11 cellular contexts compared by ENCODE assay signal in genomic region chr6:1605822-1606532, GRCh38. TPM values are rescaled to one million over a fixed set of nuclear protein-coding genes. Genes with fewer than 3 reads are reported as not detected.
A peak's percentile ranks its signal among the peaks of the same experiment; 100 is the strongest.
DNase-seq lines count a peak whose midpoint lies in the region; ATAC-seq and TF ChIP-seq lines count a peak whose summit lies in the region.
"Had no signal": no experiment of that assay in that cellular context is flagged by ENCODE, and none has a peak within 500 bp of the region (broad histone marks: within the 10 kb centered on the region; RNA-seq: fewer than 3 reads in every experiment).

No MANE protein-coding gene starts in this region.

- no peak for TF ChIP-seq CTCF in GM13977 (IDR thresholded peaks at IDR 0.05; ENCODE audit: extremely low read depth, insufficient read depth, missing control alignments)
- TF ChIP-seq CTCF in astrocyte of the spinal cord (IDR thresholded peaks at IDR 0.05; ENCODE audit: low read depth, low read length) = no peak
- no peak for TF ChIP-seq CTCF in transverse colon (IDR thresholded peaks at IDR 0.05)
- no peak for TF ChIP-seq CTCF in adrenal gland (IDR thresholded peaks at IDR 0.05)

- no peaks in the 10 kb centered on the region for H3K9me3 ChIP-seq in CD4-positive, CD25-positive, alpha-beta regulatory T cell (ENCODE audit: control insufficient read depth in 2 of 2, low read length in 2 of 2)
- H3K9me3 ChIP-seq in naive thymus-derived CD4-positive, alpha-beta T cell (ENCODE audit: control insufficient read depth in 2 of 3, low read length in 3 of 3) = no peaks in the 10 kb centered on the region
- no peaks in the 10 kb centered on the region for H3K9me3 ChIP-seq in transverse colon
- H3K9me3 ChIP-seq in adrenal gland (replicated peaks in 1 of 3) = no peaks in the 10 kb centered on the region
- H3K9me3 ChIP-seq: thyroid gland had no signal

- POLR2A ChIA-PET in naive thymus-derived CD4-positive, alpha-beta T cell (lab: Charles Lee) = interaction anchor here (0.9 kb wide), 1 partner anchor 1028 kb away, joined by 3 read pairs; no protein-coding TSS in a partner anchor

- H3K27ac Mint-ChIP-seq in CD4-positive, CD25-positive, alpha-beta regulatory T cell = no peak overlapping the region
- peak overlapping the region in 1 of 9 donors; percentile 73 for H3K27ac Mint-ChIP-seq in naive thymus-derived CD4-positive, alpha-beta T cell

- peaks cover 58% of the 10 kb centered on the region for H3K4me1 ChIP-seq in CD4-positive, CD25-positive, alpha-beta regulatory T cell (ENCODE audit: control insufficient read depth, insufficient read depth, low read length, poor library complexity, severe bottlenecking)
- peaks cover 15 to 35% of the 10 kb centered on the region in 2 donors for H3K4me1 ChIP-seq in naive thymus-derived CD4-positive, alpha-beta T cell (ENCODE audit: control insufficient read depth in 2 of 2, insufficient read depth in 2 of 2, low read length in 2 of 2)
- H3K4me1 ChIP-seq in transverse colon (peaks cover 16 to 57% (median 40%) of the 10 kb centered on the region in 4 donors), adrenal gland (replicated peaks in 1 of 2) (peaks cover 0 to 18% of the 10 kb centered on the region in 2 donors)

- peaks cover 24% of the 10 kb centered on the region for H3K27me3 ChIP-seq in CD4-positive, CD25-positive, alpha-beta regulatory T cell (ENCODE audit: control insufficient read depth, insufficient read depth, low read length)
- peaks cover 8 to 26% of the 10 kb centered on the region in 2 donors for H3K27me3 ChIP-seq in naive thymus-derived CD4-positive, alpha-beta T cell (ENCODE audit: control insufficient read depth in 2 of 2, insufficient read depth in 2 of 2, low read length in 2 of 2)
- H3K27me3 ChIP-seq in transverse colon (peaks cover 92% of the 10 kb centered on the region), adrenal gland (peaks cover 68% of the 10 kb centered on the region)

- intact Hi-C loops in naive thymus-derived CD4-positive, alpha-beta T cell (cut with micrococcal nuclease) = loop anchor here (1.0 to 10.0 kb wide), 5 partner anchors 225 to 1459 kb away; partner anchors contain the start of genes GMDS (in 1 of the 2) and RIPK1 (in 1 of the 2)
- intact Hi-C loops in transverse colon (cut with DNase I; ENCODE audit: low total_unique reads) (loop anchor here (10.0 kb wide), 2 partner anchors 499 to 839 kb away; no protein-coding TSS in a partner anchor), adrenal gland (cut with DNase I) (loop anchor here in 1 of 2 donors (5.0 to 10.0 kb wide), 4 partner anchors 79 to 746 kb away; no protein-coding TSS in a partner anchor)

- no peaks in the 10 kb centered on the region for H3K36me3 ChIP-seq in CD4-positive, CD25-positive, alpha-beta regulatory T cell (ENCODE audit: control insufficient read depth, insufficient read depth, low read length)
- no peaks in the 10 kb centered on the region for H3K36me3 ChIP-seq in naive thymus-derived CD4-positive, alpha-beta T cell (ENCODE audit: control insufficient read depth in 2 of 3, insufficient read depth in 3 of 3, low read length in 3 of 3)
- H3K36me3 ChIP-seq in transverse colon (no peaks in the 10 kb centered on the region), adrenal gland (replicated peaks in 1 of 2) (no peaks in the 10 kb centered on the region)
- H3K36me3 ChIP-seq: thyroid gland had no signal

- TF ChIP-seq POLR2A in transverse colon (IDR thresholded peaks at IDR 0.05) (no peak), adrenal gland (IDR thresholded peaks at IDR 0.05) (no peak)

- in situ Hi-C loops in GM13977 (cut with MboI; ENCODE audit: low pct_unique_long_range_greater_than_20kb, low sequenced_read_pairs, unreplicated experiment) (loop anchor here (25.0 kb wide), 1 partner anchor 506 kb away; no protein-coding TSS in a partner anchor), astrocyte of the spinal cord (cut with HindIII; ENCODE audit: low sequenced_read_pairs) (no loop called here), transverse colon (cut with MboI; ENCODE audit: low pct_ligation_motif_present in 1 of 4, low pct_unique_long_range_greater_than_20kb in 1 of 4, low sequenced_read_pairs in 3 of 4) (no loop called here)

- TF ChIP-seq EP300 in transverse colon (IDR thresholded peaks at IDR 0.05; ENCODE audit: low read depth) = no peak

- H3K4me3 Mint-ChIP-seq in CD4-positive, CD25-positive, alpha-beta regulatory T cell = peak overlapping the region; percentile 3 to 62 (median 42)
- peak overlapping the region in 9 of 10 donors; percentile 58 to 79 (median 74) for H3K4me3 Mint-ChIP-seq in naive thymus-derived CD4-positive, alpha-beta T cell

- no peak for DNase-seq in CD4-positive, CD25-positive, alpha-beta regulatory T cell
- DNase-seq in GM13977 (ENCODE audit: low spot score) (peak; percentile 40), astrocyte of the spinal cord (ENCODE audit: low read depth, low spot score) (peak; percentile 14), transverse colon (no peak), NCI-H2107 (lab: John Stamatoyannopoulos, UW) (no peak), adrenal gland (no peak)
- no peak for DNase-seq in naive thymus-derived CD4-positive, alpha-beta T cell
- DNase-seq: SIG-M5; stimulated activated CD4-positive, alpha-beta T cell treated with anti-CD3 and anti-CD28 coated beads, Interleukin-2, amount 100 ng/mL, for 24 hours; thyroid gland had no signal

- 13 to 60% methylated on average over 1 to 20 of the region's 20 CpGs for WGBS in transverse colon (ENCODE audit: low coverage in 1 of 2), 2 donors
- 60 to 71% (median 65%) methylated on average over 20 of the region's 20 CpGs for WGBS in adrenal gland, 4 donors

- ATAC-seq in CD4-positive, CD25-positive, alpha-beta regulatory T cell (ENCODE audit: low read depth in 2 of 2) = no peak
- ATAC-seq in naive thymus-derived CD4-positive, alpha-beta T cell = no peak
- no peak for ATAC-seq in GM21529 (IDR thresholded peaks at IDR 0.05; ENCODE audit: unreplicated experiment)

- H3K27ac ChIP-seq in CD4-positive, CD25-positive, alpha-beta regulatory T cell (ENCODE audit: insufficient read depth, low read length, poor library complexity, severe bottlenecking) = no peak overlapping the region
- H3K27ac ChIP-seq in naive thymus-derived CD4-positive, alpha-beta T cell (ENCODE audit: low read depth, low read length) = no peak overlapping the region
- H3K27ac ChIP-seq in transverse colon (no peak overlapping the region), adrenal gland (no peak overlapping the region)
- H3K27ac ChIP-seq: thyroid gland had no signal

- CTCF ChIA-PET in naive thymus-derived CD4-positive, alpha-beta T cell (lab: Charles Lee) = interaction anchor here (1.9 to 4.1 kb wide), 3 partner anchors 21 to 1028 kb away, joined by 7 to 14 read pairs (median 7); no protein-coding TSS in a partner anchor

- peaks cover 74% of the 10 kb centered on the region for H3K27me3 Mint-ChIP-seq in CD4-positive, CD25-positive, alpha-beta regulatory T cell
- H3K27me3 Mint-ChIP-seq in naive thymus-derived CD4-positive, alpha-beta T cell = peaks cover 62 to 73% (median 67%) of the 10 kb centered on the region in 5 donors

- H3K36me3 Mint-ChIP-seq in CD4-positive, CD25-positive, alpha-beta regulatory T cell = no peaks in the 10 kb centered on the region
- H3K36me3 Mint-ChIP-seq in naive thymus-derived CD4-positive, alpha-beta T cell = no peaks in the 10 kb centered on the region

- peaks cover 0 to 3% (median 0%) of the 10 kb centered on the region in 7 donors for H3K9me3 Mint-ChIP-seq in CD4-positive, CD25-positive, alpha-beta regulatory T cell
- peaks cover 0 to 3% (median 0%) of the 10 kb centered on the region in 11 donors for H3K9me3 Mint-ChIP-seq in naive thymus-derived CD4-positive, alpha-beta T cell

- H3K4me3 ChIP-seq in CD4-positive, CD25-positive, alpha-beta regulatory T cell (ENCODE audit: low read depth, low read length) = no peak overlapping the region
- H3K4me3 ChIP-seq in astrocyte of the spinal cord (ENCODE audit: low read depth, low read length) (no peak overlapping the region), transverse colon (no peak overlapping the region), adrenal gland (no peak overlapping the region)
- H3K4me3 ChIP-seq in naive thymus-derived CD4-positive, alpha-beta T cell (ENCODE audit: low read length) = no peak overlapping the region
- H3K4me3 ChIP-seq: thyroid gland had no signal

- H3K4me1 Mint-ChIP-seq in CD4-positive, CD25-positive, alpha-beta regulatory T cell = peaks cover 14 to 43% (median 29%) of the 10 kb centered on the region in 4 donors
- peaks cover 25 to 46% (median 40%) of the 10 kb centered on the region in 7 donors for H3K4me1 Mint-ChIP-seq in naive thymus-derived CD4-positive, alpha-beta T cell

RNA-seq across cellular contexts. Expression of gene FOXC1, which starts 3.7 kb away (rescaled TPM):
- not detected for total RNA-seq in CD4-positive, CD25-positive, alpha-beta regulatory T cell
- not detected for polyA plus RNA-seq in CD4-positive, CD25-positive, alpha-beta regulatory T cell
- not detected for total RNA-seq in naive thymus-derived CD4-positive, alpha-beta T cell
- polyA plus RNA-seq in naive thymus-derived CD4-positive, alpha-beta T cell = not detected
- total RNA-seq in transverse colon (under 1 TPM; 0.75 to 0.96 (median 0.79) TPM), adrenal gland (10 to 100 TPM in 1 of 8 donors, 1 to 10 TPM in 7; 3.0 to 13.2 (median 5.7) TPM)
- polyA plus RNA-seq in adrenal gland = 1 to 10 TPM; 2.7 to 5.3 (median 4.6) TPM

Comparison
In these comparisons a context has a peak if more than half of its experiments do, and no peak if none do; other contexts are left out.
1. DNase-seq: peak in GM13977 (single experiment) and astrocyte of the spinal cord (single experiment); none in CD4-positive, CD25-positive, alpha-beta regulatory T cell (0 of 3), naive thymus-derived CD4-positive, alpha-beta T cell (0 of 9), transverse colon (single experiment), NCI-H2107 (single experiment) and adrenal gland (0 of 7).